In genomic region chr6:87696817-87697216, GRCh38 we compare ENCODE assay signal across 8 cellular contexts. TPM values are rescaled to one million over a fixed set of nuclear protein-coding genes. Genes with fewer than 3 reads are reported as not detected.
DNase-seq lines count a peak whose midpoint lies in the region; ATAC-seq and TF ChIP-seq lines count a peak whose summit lies in the region.
"Not testable (repeated sequence)": the region's sequence is repeated elsewhere in the genome, so short reads cannot be mapped to it uniquely, and the experiment has no call there.

No MANE protein-coding gene starts in this region.

- H2BK5ac ChIP-seq in mesenchymal stem cell (ENCODE audit: low read depth, low read length, poor library complexity, severe bottlenecking); trophoblast cell (ENCODE audit: low read depth, low read length, poor library complexity): not testable (repeated sequence)

- not testable (repeated sequence) for ATAC-seq in WTC11; stimulated activated naive B cell treated with anti-CD40 and anti-IgM and Interleukin-4, amounts not matched to agents 10 μg/mL and 1 μg/mL and 100 μg/mL, for 72 hours (replicated peaks)

- 96% methylated on average over 12 of the region's 12 CpGs for WGBS in mesenchymal stem cell
- no CpG with 5 or more reads among the region's 12 CpGs for WGBS in trophoblast cell (ENCODE audit: extremely low coverage, insufficient coverage, insufficient read length)

- peaks cover 0 to 23% (median 6%) of the 10 kb centered on the region in 11 experiments; a peak in 8 of 22 replicates for H3K36me3 ChIP-seq in BLaER1 treated with 17β-estradiol and CSF1 and Interleukin-3, amounts not matched to agents 10 nM and 100 nM
- not testable (repeated sequence) for H3K36me3 ChIP-seq in Loucy (ENCODE audit: insufficient read depth, low read length); mesenchymal stem cell (ENCODE audit: control insufficient read depth in 1 of 2, insufficient read depth in 2 of 2, low read depth in 1 of 2, low read length in 2 of 2); trophoblast cell (ENCODE audit: control insufficient read depth in 1 of 2, insufficient read depth in 2 of 2, low read length in 2 of 2)

- H2AK5ac ChIP-seq in mesenchymal stem cell (ENCODE audit: low read length, severe bottlenecking); trophoblast cell (ENCODE audit: low read length): not testable (repeated sequence)

- not testable (repeated sequence) for H4K91ac ChIP-seq in mesenchymal stem cell (ENCODE audit: low read length); trophoblast cell (ENCODE audit: low read depth, low read length)

- not testable (repeated sequence) for H3K18ac ChIP-seq in mesenchymal stem cell (ENCODE audit: low read depth in 1 of 2, low read length in 2 of 2); trophoblast cell (ENCODE audit: low read length)

- peaks cover 49 to 94% (median 85%) of the 10 kb centered on the region in 11 experiments for H4K20me1 ChIP-seq in BLaER1 treated with 17β-estradiol and CSF1 and Interleukin-3, amounts not matched to agents 10 nM and 100 nM
- peaks cover 88% of the 10 kb centered on the region for H4K20me1 ChIP-seq in Loucy (ENCODE audit: insufficient read depth, low read length, poor library complexity, severe bottlenecking)

- H3K79me1 ChIP-seq in mesenchymal stem cell (replicated peaks; ENCODE audit: low read length, poor library complexity, severe bottlenecking); trophoblast cell (ENCODE audit: low read length): not testable (repeated sequence)

- H3K9me2 ChIP-seq in Loucy (replicated peaks; ENCODE audit: low read depth, low read length), result not testable (repeated sequence)

- H3K27ac Mint-ChIP-seq in WTC11, result not testable (repeated sequence)
- peak overlapping the region in 2 of 5 experiments; percentile 89 to 100 for H3K27ac Mint-ChIP-seq in brain
- H3K27ac Mint-ChIP-seq in stimulated activated naive B cell treated with anti-CD40 and anti-IgM and Interleukin-4, amounts not matched to agents 10 μg/mL and 1 μg/mL and 100 μg/mL, for 72 hours, result peak overlapping the region; percentile 20

- CTCF ChIA-PET in WTC11 (lab: Charles Lee), result not testable (repeated sequence)

- not testable (repeated sequence) for H3F3A ChIP-seq in Loucy (ENCODE audit: low read depth)

- not testable (repeated sequence) for TF ChIP-seq CTCF in GM12865 (IDR thresholded peaks at IDR 0.05; ENCODE audit: insufficient read depth, low read depth, low read length, missing control alignments); Loucy (conservative IDR thresholded peaks at IDR 0.05; ENCODE audit: low read length); WTC11 (IDR thresholded peaks at IDR 0.05); brain (conservative IDR thresholded peaks at IDR 0.05)

- H3K4me1 Mint-ChIP-seq in WTC11, result peaks cover 58% of the 10 kb centered on the region
- peaks cover 71% of the 10 kb centered on the region for H3K4me1 Mint-ChIP-seq in brain
- peaks cover 23 to 55% of the 10 kb centered on the region in 2 donors for H3K4me1 Mint-ChIP-seq in stimulated activated naive B cell treated with anti-CD40 and anti-IgM and Interleukin-4, amounts not matched to agents 10 μg/mL and 1 μg/mL and 100 μg/mL, for 72 hours

- H3K9me3 Mint-ChIP-seq in WTC11; brain; stimulated activated naive B cell treated with anti-CD40 and anti-IgM and Interleukin-4, amounts not matched to agents 10 μg/mL and 1 μg/mL and 100 μg/mL, for 72 hours: not testable (repeated sequence)

- H3K9ac ChIP-seq in BLaER1 treated with 17β-estradiol and CSF1 and Interleukin-3, amounts not matched to agents 10 nM and 100 nM, result peak overlapping the region in 1 of 11 experiments; percentile 64; a peak in 1 of 22 replicates
- not testable (repeated sequence) for H3K9ac ChIP-seq in Loucy (ENCODE audit: low read depth, low read length, poor library complexity, severe bottlenecking); trophoblast cell (ENCODE audit: low read length)
- H3K9ac ChIP-seq in mesenchymal stem cell (ENCODE audit: low read length), result peak overlapping the region; percentile 3

- not testable (repeated sequence) for H3K14ac ChIP-seq in mesenchymal stem cell (ENCODE audit: low read length in 2 of 2); trophoblast cell (ENCODE audit: low read length)

- peaks cover 24% of the 10 kb centered on the region for H3K36me3 Mint-ChIP-seq in WTC11
- H3K36me3 Mint-ChIP-seq in brain, result peaks cover 14% of the 10 kb centered on the region
- peaks cover 19 to 27% of the 10 kb centered on the region in 2 donors for H3K36me3 Mint-ChIP-seq in stimulated activated naive B cell treated with anti-CD40 and anti-IgM and Interleukin-4, amounts not matched to agents 10 μg/mL and 1 μg/mL and 100 μg/mL, for 72 hours

- H3K27me3 Mint-ChIP-seq in WTC11 (ENCODE audit: low read depth); brain; stimulated activated naive B cell treated with anti-CD40 and anti-IgM and Interleukin-4, amounts not matched to agents 10 μg/mL and 1 μg/mL and 100 μg/mL, for 72 hours: not testable (repeated sequence)

- H3K79me2 ChIP-seq in Loucy (ENCODE audit: insufficient read depth, low read length), result peaks cover 100% of the 10 kb centered on the region
- peaks cover 28% of the 10 kb centered on the region for H3K79me2 ChIP-seq in trophoblast cell (ENCODE audit: control insufficient read depth, insufficient read depth, low read length, poor library complexity)

- H3K4ac ChIP-seq in mesenchymal stem cell (ENCODE audit: low read depth in 1 of 2, low read length in 2 of 2), result not testable (repeated sequence)
- peak overlapping the region; percentile 53 for H3K4ac ChIP-seq in trophoblast cell (ENCODE audit: low read depth, low read length)

- POLR2A ChIA-PET in WTC11 (lab: Charles Lee), result interaction anchor here (0.7 to 1.1 kb wide), 2 partner anchors 76 to 543 kb away, joined by 6 to 7 read pairs; no protein-coding TSS in a partner anchor

- H3K9me3 ChIP-seq in BLaER1 treated with 17β-estradiol and CSF1 and Interleukin-3, amounts not matched to agents 10 nM and 100 nM (replicated peaks in 1 of 11); Loucy (ENCODE audit: insufficient read depth, low read depth, low read length); mesenchymal stem cell (ENCODE audit: control insufficient read depth, low read length); trophoblast cell (ENCODE audit: insufficient read depth, low read depth, low read length): not testable (repeated sequence)

- peak overlapping the region in 3 of 10 experiments; percentile 81 to 87 (median 82); a peak in 6 of 20 replicates for H3K4me3 ChIP-seq in BLaER1 treated with 17β-estradiol and CSF1 and Interleukin-3, amounts not matched to agents 10 nM and 100 nM
- peak overlapping the region; percentile 7; the same call in 1 of the 2 replicates for H3K4me3 ChIP-seq in GM12865 (ENCODE audit: low read depth, low read length)
- H3K4me3 ChIP-seq in Loucy (ENCODE audit: low read length, poor library complexity, severe bottlenecking), result peak overlapping the region; percentile 99
- not testable (repeated sequence) for H3K4me3 ChIP-seq in mesenchymal stem cell (ENCODE audit: insufficient read depth in 1 of 2, low read depth in 1 of 2, low read length in 2 of 2); trophoblast cell (ENCODE audit: low read depth, low read length)

- not testable (repeated sequence) for H2BK12ac ChIP-seq in mesenchymal stem cell (ENCODE audit: low read length in 2 of 2); trophoblast cell (ENCODE audit: low read length)

- H2BK15ac ChIP-seq in mesenchymal stem cell (ENCODE audit: low read depth, poor library complexity, severe bottlenecking), result not testable (repeated sequence)

- H3K27ac ChIP-seq in BLaER1 treated with 17β-estradiol and CSF1 and Interleukin-3, amounts not matched to agents 10 nM and 100 nM; mesenchymal stem cell (ENCODE audit: low read length, poor library complexity, severe bottlenecking); trophoblast cell (ENCODE audit: low read depth, low read length): not testable (repeated sequence)

- H3K4me1 ChIP-seq in BLaER1 treated with 17β-estradiol and CSF1 and Interleukin-3, amounts not matched to agents 10 nM and 100 nM, result peaks cover 9 to 55% (median 41%) of the 10 kb centered on the region in 10 experiments; a peak in 19 of 20 replicates
- H3K4me1 ChIP-seq in Loucy (ENCODE audit: insufficient read depth, low read length, poor library complexity, severe bottlenecking), result peaks cover 46% of the 10 kb centered on the region
- H3K4me1 ChIP-seq in mesenchymal stem cell (ENCODE audit: control insufficient read depth, insufficient read depth, low read depth, low read length); trophoblast cell (ENCODE audit: control insufficient read depth in 1 of 2, insufficient read depth in 2 of 2, low read length in 2 of 2): not testable (repeated sequence)

- peak overlapping the region; percentile 98 for H3K4me3 Mint-ChIP-seq in WTC11
- H3K4me3 Mint-ChIP-seq in brain, result peak overlapping the region in 4 of 5 experiments; percentile 94 to 98 (median 96)
- not testable (repeated sequence) for H3K4me3 Mint-ChIP-seq in stimulated activated naive B cell treated with anti-CD40 and anti-IgM and Interleukin-4, amounts not matched to agents 10 μg/mL and 1 μg/mL and 100 μg/mL, for 72 hours

- peak overlapping the region in 6 of 11 experiments; percentile 68 to 86 (median 78); a peak in 10 of 22 replicates for H3K4me2 ChIP-seq in BLaER1 treated with 17β-estradiol and CSF1 and Interleukin-3, amounts not matched to agents 10 nM and 100 nM
- peak overlapping the region; percentile 94 for H3K4me2 ChIP-seq in Loucy (ENCODE audit: low read depth, low read length, poor library complexity, severe bottlenecking)
- not testable (repeated sequence) for H3K4me2 ChIP-seq in mesenchymal stem cell (ENCODE audit: low read length, poor library complexity, severe bottlenecking); trophoblast cell (ENCODE audit: low read length)

- not testable (repeated sequence) for H4K12ac ChIP-seq in trophoblast cell (ENCODE audit: low read depth, low read length)

- H3K23ac ChIP-seq in mesenchymal stem cell (ENCODE audit: low read length in 2 of 2); trophoblast cell (ENCODE audit: low read length): not testable (repeated sequence)

- H2AFZ ChIP-seq in Loucy (ENCODE audit: low read length); mesenchymal stem cell (ENCODE audit: low read depth, low read length); trophoblast cell (ENCODE audit: insufficient read depth, low read length, poor library complexity): not testable (repeated sequence)

- H3K27me3 ChIP-seq in BLaER1 treated with 17β-estradiol and CSF1 and Interleukin-3, amounts not matched to agents 10 nM and 100 nM; Loucy (ENCODE audit: insufficient read depth, low read length, poor library complexity, severe bottlenecking); mesenchymal stem cell (ENCODE audit: control insufficient read depth in 1 of 2, insufficient read depth in 1 of 2, low read length in 2 of 2); trophoblast cell (ENCODE audit: insufficient read depth, low read length): not testable (repeated sequence)

- DNase-seq in GM12865 (ENCODE audit: low read depth); WTC11 (ENCODE audit: low spot score); mesenchymal stem cell; trophoblast cell; stimulated activated naive B cell treated with anti-CD40 and anti-IgM and Interleukin-4, amounts not matched to agents 10 μg/mL and 1 μg/mL and 100 μg/mL, for 72 hours: not testable (repeated sequence)

- not testable (repeated sequence) for H2BK120ac ChIP-seq in mesenchymal stem cell (ENCODE audit: low read depth, low read length); trophoblast cell (ENCODE audit: insufficient read depth, low read length, poor library complexity)

- not testable (repeated sequence) for H4K8ac ChIP-seq in mesenchymal stem cell (ENCODE audit: low read length); trophoblast cell (ENCODE audit: low read depth, low read length)

RNA-seq across cellular contexts. Expression of gene AKIRIN2, which starts 5.2 kb away (rescaled TPM):
- 81.4 to 90.2 TPM (median 88.6 TPM) in 3 replicates for total RNA-seq in WTC11 (2021)
- polyA plus RNA-seq in brain (ENCODE audit: insufficient read depth, low read depth, low replicate concordance), result 71.7 TPM
- 42.4 TPM for polyA plus RNA-seq in mesenchymal stem cell (2013, experiment 1 of 2)
- polyA plus RNA-seq in mesenchymal stem cell (2013, experiment 2 of 2), result 43.1 TPM
- 86.1 and 86.4 TPM in 2 replicates for polyA plus RNA-seq in trophoblast cell (2013)
